3 cellular contexts compared by ENCODE assay signal in the genomic region with DNA sequence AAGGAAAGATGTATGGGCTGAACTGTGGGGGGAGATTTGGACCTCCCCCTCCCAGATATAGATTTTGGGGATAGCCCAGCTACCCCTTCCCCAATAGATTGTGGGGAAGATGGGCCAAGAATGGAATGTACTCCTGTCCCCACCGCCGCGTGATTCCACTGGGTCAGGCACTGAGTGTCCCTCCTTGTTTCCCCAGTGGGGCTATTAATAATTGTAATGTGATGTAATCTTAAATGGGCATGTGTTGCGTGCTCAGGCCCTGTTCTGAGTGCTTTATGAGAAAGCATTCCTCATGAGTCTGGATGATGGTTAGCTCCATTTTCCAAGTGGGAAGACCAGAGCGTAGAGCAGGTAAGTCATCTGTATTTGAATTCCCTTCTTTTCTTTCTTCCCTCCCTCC.
TF ChIP-seq lines count a peak whose summit lies in the region.

No MANE protein-coding gene starts in this region.

TF ChIP-seq in WTC11, 78 proteins besides CTCF, POLR2A, EP300 and RAD21 (continued from another document and continues in another):
- TF ChIP-seq, protein P1, sequence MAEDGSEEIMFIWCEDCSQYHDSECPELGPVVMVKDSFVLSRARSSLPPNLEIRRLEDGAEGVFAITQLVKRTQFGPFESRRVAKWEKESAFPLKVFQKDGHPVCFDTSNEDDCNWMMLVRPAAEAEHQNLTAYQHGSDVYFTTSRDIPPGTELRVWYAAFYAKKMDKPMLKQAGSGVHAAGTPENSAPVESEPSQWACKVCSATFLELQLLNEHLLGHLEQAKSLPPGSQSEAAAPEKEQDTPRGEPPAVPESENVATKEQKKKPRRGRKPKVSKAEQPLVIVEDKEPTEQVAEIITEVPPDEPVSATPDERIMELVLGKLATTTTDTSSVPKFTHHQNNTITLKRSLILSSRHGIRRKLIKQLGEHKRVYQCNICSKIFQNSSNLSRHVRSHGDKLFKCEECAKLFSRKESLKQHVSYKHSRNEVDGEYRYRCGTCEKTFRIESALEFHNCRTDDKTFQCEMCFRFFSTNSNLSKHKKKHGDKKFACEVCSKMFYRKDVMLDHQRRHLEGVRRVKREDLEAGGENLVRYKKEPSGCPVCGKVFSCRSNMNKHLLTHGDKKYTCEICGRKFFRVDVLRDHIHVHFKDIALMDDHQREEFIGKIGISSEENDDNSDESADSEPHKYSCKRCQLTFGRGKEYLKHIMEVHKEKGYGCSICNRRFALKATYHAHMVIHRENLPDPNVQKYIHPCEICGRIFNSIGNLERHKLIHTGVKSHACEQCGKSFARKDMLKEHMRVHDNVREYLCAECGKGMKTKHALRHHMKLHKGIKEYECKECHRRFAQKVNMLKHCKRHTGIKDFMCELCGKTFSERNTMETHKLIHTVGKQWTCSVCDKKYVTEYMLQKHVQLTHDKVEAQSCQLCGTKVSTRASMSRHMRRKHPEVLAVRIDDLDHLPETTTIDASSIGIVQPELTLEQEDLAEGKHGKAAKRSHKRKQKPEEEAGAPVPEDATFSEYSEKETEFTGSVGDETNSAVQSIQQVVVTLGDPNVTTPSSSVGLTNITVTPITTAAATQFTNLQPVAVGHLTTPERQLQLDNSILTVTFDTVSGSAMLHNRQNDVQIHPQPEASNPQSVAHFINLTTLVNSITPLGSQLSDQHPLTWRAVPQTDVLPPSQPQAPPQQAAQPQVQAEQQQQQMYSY (CRISPR knock-in tag; IDR thresholded peaks at IDR 0.05): no peak
- no peak for TF ChIP-seq IRF2 (CRISPR knock-in tag; IDR thresholded peaks at IDR 0.05; ENCODE audit: borderline replicate concordance, low read depth)
- TF ChIP-seq, protein P2, sequence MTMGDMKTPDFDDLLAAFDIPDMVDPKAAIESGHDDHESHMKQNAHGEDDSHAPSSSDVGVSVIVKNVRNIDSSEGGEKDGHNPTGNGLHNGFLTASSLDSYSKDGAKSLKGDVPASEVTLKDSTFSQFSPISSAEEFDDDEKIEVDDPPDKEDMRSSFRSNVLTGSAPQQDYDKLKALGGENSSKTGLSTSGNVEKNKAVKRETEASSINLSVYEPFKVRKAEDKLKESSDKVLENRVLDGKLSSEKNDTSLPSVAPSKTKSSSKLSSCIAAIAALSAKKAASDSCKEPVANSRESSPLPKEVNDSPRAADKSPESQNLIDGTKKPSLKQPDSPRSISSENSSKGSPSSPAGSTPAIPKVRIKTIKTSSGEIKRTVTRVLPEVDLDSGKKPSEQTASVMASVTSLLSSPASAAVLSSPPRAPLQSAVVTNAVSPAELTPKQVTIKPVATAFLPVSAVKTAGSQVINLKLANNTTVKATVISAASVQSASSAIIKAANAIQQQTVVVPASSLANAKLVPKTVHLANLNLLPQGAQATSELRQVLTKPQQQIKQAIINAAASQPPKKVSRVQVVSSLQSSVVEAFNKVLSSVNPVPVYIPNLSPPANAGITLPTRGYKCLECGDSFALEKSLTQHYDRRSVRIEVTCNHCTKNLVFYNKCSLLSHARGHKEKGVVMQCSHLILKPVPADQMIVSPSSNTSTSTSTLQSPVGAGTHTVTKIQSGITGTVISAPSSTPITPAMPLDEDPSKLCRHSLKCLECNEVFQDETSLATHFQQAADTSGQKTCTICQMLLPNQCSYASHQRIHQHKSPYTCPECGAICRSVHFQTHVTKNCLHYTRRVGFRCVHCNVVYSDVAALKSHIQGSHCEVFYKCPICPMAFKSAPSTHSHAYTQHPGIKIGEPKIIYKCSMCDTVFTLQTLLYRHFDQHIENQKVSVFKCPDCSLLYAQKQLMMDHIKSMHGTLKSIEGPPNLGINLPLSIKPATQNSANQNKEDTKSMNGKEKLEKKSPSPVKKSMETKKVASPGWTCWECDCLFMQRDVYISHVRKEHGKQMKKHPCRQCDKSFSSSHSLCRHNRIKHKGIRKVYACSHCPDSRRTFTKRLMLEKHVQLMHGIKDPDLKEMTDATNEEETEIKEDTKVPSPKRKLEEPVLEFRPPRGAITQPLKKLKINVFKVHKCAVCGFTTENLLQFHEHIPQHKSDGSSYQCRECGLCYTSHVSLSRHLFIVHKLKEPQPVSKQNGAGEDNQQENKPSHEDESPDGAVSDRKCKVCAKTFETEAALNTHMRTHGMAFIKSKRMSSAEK (CRISPR knock-in tag; IDR thresholded peaks at IDR 0.05; ENCODE audit: borderline replicate concordance): no peak

TF ChIP-seq in liver, 16 proteins besides CTCF, POLR2A, EP300 and RAD21 (continued from another document):
- TF ChIP-seq, protein P3, sequence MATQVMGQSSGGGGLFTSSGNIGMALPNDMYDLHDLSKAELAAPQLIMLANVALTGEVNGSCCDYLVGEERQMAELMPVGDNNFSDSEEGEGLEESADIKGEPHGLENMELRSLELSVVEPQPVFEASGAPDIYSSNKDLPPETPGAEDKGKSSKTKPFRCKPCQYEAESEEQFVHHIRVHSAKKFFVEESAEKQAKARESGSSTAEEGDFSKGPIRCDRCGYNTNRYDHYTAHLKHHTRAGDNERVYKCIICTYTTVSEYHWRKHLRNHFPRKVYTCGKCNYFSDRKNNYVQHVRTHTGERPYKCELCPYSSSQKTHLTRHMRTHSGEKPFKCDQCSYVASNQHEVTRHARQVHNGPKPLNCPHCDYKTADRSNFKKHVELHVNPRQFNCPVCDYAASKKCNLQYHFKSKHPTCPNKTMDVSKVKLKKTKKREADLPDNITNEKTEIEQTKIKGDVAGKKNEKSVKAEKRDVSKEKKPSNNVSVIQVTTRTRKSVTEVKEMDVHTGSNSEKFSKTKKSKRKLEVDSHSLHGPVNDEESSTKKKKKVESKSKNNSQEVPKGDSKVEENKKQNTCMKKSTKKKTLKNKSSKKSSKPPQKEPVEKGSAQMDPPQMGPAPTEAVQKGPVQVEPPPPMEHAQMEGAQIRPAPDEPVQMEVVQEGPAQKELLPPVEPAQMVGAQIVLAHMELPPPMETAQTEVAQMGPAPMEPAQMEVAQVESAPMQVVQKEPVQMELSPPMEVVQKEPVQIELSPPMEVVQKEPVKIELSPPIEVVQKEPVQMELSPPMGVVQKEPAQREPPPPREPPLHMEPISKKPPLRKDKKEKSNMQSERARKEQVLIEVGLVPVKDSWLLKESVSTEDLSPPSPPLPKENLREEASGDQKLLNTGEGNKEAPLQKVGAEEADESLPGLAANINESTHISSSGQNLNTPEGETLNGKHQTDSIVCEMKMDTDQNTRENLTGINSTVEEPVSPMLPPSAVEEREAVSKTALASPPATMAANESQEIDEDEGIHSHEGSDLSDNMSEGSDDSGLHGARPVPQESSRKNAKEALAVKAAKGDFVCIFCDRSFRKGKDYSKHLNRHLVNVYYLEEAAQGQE (IDR thresholded peaks at IDR 0.05): no peak
- TF ChIP-seq, protein P4, sequence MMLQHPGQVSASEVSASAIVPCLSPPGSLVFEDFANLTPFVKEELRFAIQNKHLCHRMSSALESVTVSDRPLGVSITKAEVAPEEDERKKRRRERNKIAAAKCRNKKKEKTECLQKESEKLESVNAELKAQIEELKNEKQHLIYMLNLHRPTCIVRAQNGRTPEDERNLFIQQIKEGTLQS (IDR thresholded peaks at IDR 0.05): no peak
- TF ChIP-seq HNF4G (IDR thresholded peaks at IDR 0.05): no peak
- TF ChIP-seq, protein P5, sequence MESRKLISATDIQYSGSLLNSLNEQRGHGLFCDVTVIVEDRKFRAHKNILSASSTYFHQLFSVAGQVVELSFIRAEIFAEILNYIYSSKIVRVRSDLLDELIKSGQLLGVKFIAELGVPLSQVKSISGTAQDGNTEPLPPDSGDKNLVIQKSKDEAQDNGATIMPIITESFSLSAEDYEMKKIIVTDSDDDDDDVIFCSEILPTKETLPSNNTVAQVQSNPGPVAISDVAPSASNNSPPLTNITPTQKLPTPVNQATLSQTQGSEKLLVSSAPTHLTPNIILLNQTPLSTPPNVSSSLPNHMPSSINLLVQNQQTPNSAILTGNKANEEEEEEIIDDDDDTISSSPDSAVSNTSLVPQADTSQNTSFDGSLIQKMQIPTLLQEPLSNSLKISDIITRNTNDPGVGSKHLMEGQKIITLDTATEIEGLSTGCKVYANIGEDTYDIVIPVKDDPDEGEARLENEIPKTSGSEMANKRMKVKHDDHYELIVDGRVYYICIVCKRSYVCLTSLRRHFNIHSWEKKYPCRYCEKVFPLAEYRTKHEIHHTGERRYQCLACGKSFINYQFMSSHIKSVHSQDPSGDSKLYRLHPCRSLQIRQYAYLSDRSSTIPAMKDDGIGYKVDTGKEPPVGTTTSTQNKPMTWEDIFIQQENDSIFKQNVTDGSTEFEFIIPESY (IDR thresholded peaks at IDR 0.05): no peak
TF ChIP-seq in liver: peak in this region for 0.

TF ChIP-seq in HEK293T, 16 proteins besides CTCF, POLR2A, EP300 and RAD21 (continued from another document):
- TF ChIP-seq SUZ12 (IDR thresholded peaks at IDR 0.05): no peak
- TF ChIP-seq ELF4 (IDR thresholded peaks at IDR 0.05): no peak
- TF ChIP-seq SP1 (IDR thresholded peaks at IDR 0.05): no peak
- TF ChIP-seq CTBP1 (IDR thresholded peaks at IDR 0.05; ENCODE audit: borderline replicate concordance): no peak
- no peak for TF ChIP-seq ARNT (IDR thresholded peaks at IDR 0.05)
- TF ChIP-seq FOXA1 (IDR thresholded peaks at IDR 0.05): no peak
- no peak for TF ChIP-seq ZNF384 (IDR thresholded peaks at IDR 0.05)
